15 cellular contexts compared by ENCODE assay signal in genomic region chr16:85900031-85900792, GRCh38. TPM values are rescaled to one million over a fixed set of nuclear protein-coding genes. Genes with fewer than 3 reads are reported as not detected.
DNase-seq lines count a peak whose midpoint lies in the region; ATAC-seq, FAIRE-seq and TF ChIP-seq lines count a peak whose summit lies in the region.
"Had no signal": no experiment of that assay in that cellular context is flagged by ENCODE, and none has a peak within 500 bp of the region (broad histone marks: within the 10 kb centered on the region; RNA-seq: fewer than 3 reads in every experiment).

No MANE protein-coding gene starts in this region.

- peaks cover 78% of the 10 kb centered on the region for H3K79me2 ChIP-seq in DOHH2 (ENCODE audit: control insufficient read depth, low read length)
- peaks cover 72% of the 10 kb centered on the region for H3K79me2 ChIP-seq in GM12878 (ENCODE audit: control insufficient read depth, insufficient read depth, low read length)

- intact Hi-C loops in GM12878 (cut with micrococcal nuclease; ENCODE audit: unreplicated experiment), result no loop called here

- SMC1A ChIA-PET in GM12878 (lab: Charles Lee; ENCODE audit: uncharacterized antibody, unreplicated experiment), result interaction anchor here (0.6 to 14.8 kb wide), 23 partner anchors 8 to 116 kb away, joined by 3 to 289 read pairs (median 5); no protein-coding TSS in a partner anchor

- H3K4me3 ChIP-seq in DOHH2 (ENCODE audit: low read length) (peak overlapping the region; percentile 89), HL-60 (replicated peaks; ENCODE audit: insufficient read depth, low read length) (peak overlapping the region; percentile 61), GM12878 (peak overlapping the region; percentile 99)
- H3K4me3 ChIP-seq: PC-9 had no signal

- peak; percentile 39; the same call in 1 of the 2 replicates for TF ChIP-seq POLR2A in GM12878 (IDR thresholded peaks at IDR 0.05; ENCODE audit: low read depth, low read length)

- no peaks in the 10 kb centered on the region for H3K36me3 Mint-ChIP-seq in neural crest cell (ENCODE audit: low read depth)

- peaks cover 9% of the 10 kb centered on the region for H3K4me1 Mint-ChIP-seq in neural crest cell

- H3K4me3 Mint-ChIP-seq in neural crest cell, result peak overlapping the region; percentile 25

- H3K9me2 ChIP-seq in DOHH2 (replicated peaks; ENCODE audit: control insufficient read depth, low read length), result no peaks in the 10 kb centered on the region

- H3K9me3 ChIP-seq in DOHH2 (ENCODE audit: control insufficient read depth, insufficient read depth, low read length) (no peaks in the 10 kb centered on the region), GM12878 (replicated peaks; ENCODE audit: control insufficient read depth, insufficient read depth, low read length) (no peaks in the 10 kb centered on the region; the same call in 2 of the 3 replicates)
- H3K9me3 ChIP-seq: body of pancreas had no signal

- H3K9me3 Mint-ChIP-seq in neural crest cell, result no peaks in the 10 kb centered on the region

- H2AFZ ChIP-seq in GM12878 (ENCODE audit: control insufficient read depth, low read depth, low read length), result no peak overlapping the region
- H2AFZ ChIP-seq: PC-9 had no signal

- BruUV-seq in GM12878 (replicated peaks; lab: Mats Ljungman, UMichigan), result no TSS peak

- H3K27ac ChIP-seq in DOHH2 (ENCODE audit: low read depth, low read length) (peak overlapping the region; percentile 94), HL-60 (replicated peaks) (no peak overlapping the region), GM12878 (ENCODE audit: control insufficient read depth, insufficient read depth) (peak overlapping the region; percentile 89)
- H3K27ac ChIP-seq: PC-9 had no signal

- CTCF ChIA-PET in GM12878 (lab: Yijun Ruan, JAX), result interaction anchor here (0.6 to 14.0 kb wide), 12 partner anchors 18 to 205 kb away, joined by 3 to 295 read pairs (median 5); no protein-coding TSS in a partner anchor

- H3K36me3 ChIP-seq in DOHH2 (ENCODE audit: control insufficient read depth, low read length) (peaks cover 67% of the 10 kb centered on the region), GM12878 (ENCODE audit: control insufficient read depth in 2 of 2, insufficient read depth in 2 of 2, low read length in 1 of 2) (peaks cover 3 to 19% of the 10 kb centered on the region in 2 experiments)

- TF ChIP-seq EP300 in GM12878 (IDR thresholded peaks at IDR 0.05; ENCODE audit: borderline replicate concordance in 1 of 2, control insufficient read depth in 1 of 2, low read depth in 2 of 2, low read length in 2 of 2), result no peak

- no peak overlapping the region for H3K27ac Mint-ChIP-seq in neural crest cell (ENCODE audit: unreplicated experiment)

- TF ChIP-seq CTCF in DOHH2 (IDR thresholded peaks at IDR 0.05; ENCODE audit: low read depth, low read length, poor library complexity, severe bottlenecking) (no peak), HL-60 (IDR thresholded peaks at IDR 0.05; ENCODE audit: insufficient read depth, low read length) (no peak), GM12878 (IDR thresholded peaks at IDR 0.05 in 2 of 3, conservative IDR thresholded peaks at IDR 0.05 in 1 of 3; ENCODE audit: control insufficient read depth in 2 of 3, extremely low read depth in 1 of 3, insufficient read depth in 1 of 3, low read depth in 3 of 3, low read length in 3 of 3) (no peak), neural crest cell (conservative IDR thresholded peaks at IDR 0.05) (no peak)

- no peaks in the 10 kb centered on the region for H3K27me3 ChIP-seq in DOHH2 (ENCODE audit: control insufficient read depth, low read length)
- no peaks in the 10 kb centered on the region for H3K27me3 ChIP-seq in HL-60 (ENCODE audit: insufficient read depth, poor library complexity, severe bottlenecking)
- no peaks in the 10 kb centered on the region for H3K27me3 ChIP-seq in GM12878 (replicated peaks in 1 of 2; ENCODE audit: control insufficient read depth in 2 of 2, insufficient read depth in 2 of 2, low read length in 1 of 2)

- in situ Hi-C loops in GM12878 (cut with MboI), result loop anchor here (5.0 to 10.0 kb wide), 2 partner anchors 78 to 115 kb away; no protein-coding TSS in a partner anchor

- DNase-seq in HL-60 (ENCODE audit: low read depth in 1 of 2, low spot score in 1 of 2) (no peak), GM12878 (ENCODE audit: low read depth, low spot score) (no peak), neural crest cell (ENCODE audit: low read depth, low spot score) (no peak), DMS79 treated with DMSO at 0.1 percent for 48 hours (lab: John Stamatoyannopoulos, UW) (no peak), NCI-H748 treated with DMSO at 0.1 percent for 48 hours (lab: John Stamatoyannopoulos, UW) (no peak)
- DNase-seq in stimulated activated CD4-positive, alpha-beta T cell treated with anti-CD3 and anti-CD28 coated beads, Interleukin-4, amount 100 ng/mL, for 24 hours, result no peak
- DNase-seq: mammary epithelial cell; NCI-H1092 treated with DMSO at 0.1 percent for 48 hours; PC-9; stimulated activated CD4-positive, alpha-beta T cell treated with anti-CD3 and anti-CD28 coated beads, Interleukin-12 subunit alpha, Interleukin-12 subunit beta, amount 100 ng/mL, for 4 hours; stimulated activated naive CD4-positive, alpha-beta T cell treated with Interleukin-2 at 50 U/mL for 16 hours had no signal

- peak; percentile 35 for FAIRE-seq in GM12878 (lab: Jason Lieb, UNC)

- H3K9ac ChIP-seq in GM12878 (ENCODE audit: control insufficient read depth, insufficient read depth, low read length), result peak overlapping the region; percentile 86

- H3F3A ChIP-seq in DOHH2 (ENCODE audit: control insufficient read depth, insufficient read depth), result peaks cover 62% of the 10 kb centered on the region

- POLR2A ChIA-PET in GM12878 (lab: Charles Lee), result interaction anchor here (0.8 to 2.9 kb wide), 18 partner anchors 9 to 111 kb away, joined by 3 to 19 read pairs (median 5); no protein-coding TSS in a partner anchor

- H4K20me1 ChIP-seq in DOHH2 (ENCODE audit: control insufficient read depth, insufficient read depth, low read depth, low read length) (peaks cover 24% of the 10 kb centered on the region), GM12878 (ENCODE audit: control insufficient read depth, insufficient read depth) (no peaks in the 10 kb centered on the region)

- H3K4me1 ChIP-seq in DOHH2 (ENCODE audit: control insufficient read depth, low read length) (peaks cover 60% of the 10 kb centered on the region), GM12878 (ENCODE audit: control insufficient read depth, insufficient read depth, low read length) (peaks cover 19% of the 10 kb centered on the region)

- TF ChIP-seq RAD21 in GM12878 (IDR thresholded peaks at IDR 0.05; ENCODE audit: insufficient read depth, low read depth, low read length), result no peak

- peaks cover 86% of the 10 kb centered on the region for H3K27me3 Mint-ChIP-seq in neural crest cell (ENCODE audit: low read depth)

- RAD21 ChIA-PET in GM12878 (lab: Charles Lee; ENCODE audit: unreplicated experiment), result interaction anchor here (0.7 to 16.0 kb wide), 10 partner anchors 9 to 171 kb away, joined by 3 to 211 read pairs (median 6); no protein-coding TSS in a partner anchor

- under 1% methylated on average over 17 of the region's 17 CpGs for WGBS in GM12878 (ENCODE audit: insufficient coverage, insufficient replicate concordance, low lambda C conversion rate, missing lambda C conversion rate)

- H3K4me2 ChIP-seq in DOHH2 (ENCODE audit: low read length) (peak overlapping the region; percentile 90), GM12878 (ENCODE audit: control insufficient read depth, insufficient read depth) (peak overlapping the region; percentile 98)
- H3K4me2 ChIP-seq: PC-9 had no signal

- ATAC-seq in GM12878, result peak; percentile 7
- no peak for ATAC-seq in GM18870 (IDR thresholded peaks at IDR 0.05; ENCODE audit: unreplicated experiment)
- ATAC-seq: body of pancreas, HCT116 had no signal

TF ChIP-seq in GM12878, 131 proteins besides CTCF, POLR2A, EP300 and RAD21 (continues in another document):
- TF ChIP-seq MXI1 (IDR thresholded peaks at IDR 0.05; ENCODE audit: low read depth, low read length) (peak; percentile 74; the same call in 1 of the 2 replicates), FOXM1 (IDR thresholded peaks at IDR 0.05; ENCODE audit: low read depth, low read length) (0 out of 2 replicates have a peak, but pooled peaks have one; percentile 0), RUNX3 (IDR thresholded peaks at IDR 0.05; ENCODE audit: low read length) (0 out of 2 replicates have a peak, but pooled peaks have one; percentile 11), KAT2A (conservative IDR thresholded peaks at IDR 0.05; ENCODE audit: control insufficient read depth, low read depth, low read length) (no peak)

RNA-seq across cellular contexts. Expression of gene IRF8, which starts 1.2 kb away (rescaled TPM):
- total RNA-seq in GM12878 (2013; cell fraction: nucleolus; rRNA removed), result 220 and 236 TPM in 2 replicates
- total RNA-seq in GM12878 (2014; rRNA removed) (229 and 237 TPM in 2 replicates), GM12878 (2014; rRNA removed; fragmentation: Illumina TruSeq; extraction: Trizol) (164 and 167 TPM in 2 replicates), GM12878 (2021) (181 and 191 TPM in 2 replicates), neural crest cell (0.19 and 0.25 TPM in 2 replicates)
- 62.7 TPM for polyA plus RNA-seq in GM12878 (2011; ENCODE audit: low read depth)
- polyA plus RNA-seq in GM12878 (2011; rRNA removed) (220 and 328 TPM in 2 replicates), GM12878 (2014; fragmentation: Illumina TruSeq; extraction: Trizol) (181 and 269 TPM in 2 replicates), GM12878 (2014; fragmentation: Nextera tagmentation; extraction: Ambion mirVana) (10 to 100 TPM; 17.1 to 34.5 TPM), GM12878 (2014; rRNA removed) (179 and 194 TPM in 2 replicates), GM12878 (2016; fragmentation: Nextera tagmentation; extraction: Ambion mirVana) (100 to 1,000 TPM; 104 to 121 TPM)
- 175 and 263 TPM in 2 replicates for polyA plus RNA-seq in GM12878 (2011; cell fraction: cytosol; rRNA removed)
- polyA plus RNA-seq in GM12878 (2011; cell fraction: nucleus; rRNA removed), result 312 and 314 TPM in 2 replicates
- 116 and 131 TPM in 2 replicates for polyA plus RNA-seq in GM12878 (2012)
- polyA minus RNA-seq in GM12878 (2011; rRNA and poly(A)+ RNA removed), result 201 and 208 TPM in 2 replicates
- 109 and 123 TPM in 2 replicates for polyA minus RNA-seq in GM12878 (2011; cell fraction: cytosol; rRNA and poly(A)+ RNA removed)
- 155 and 194 TPM in 2 replicates for polyA minus RNA-seq in GM12878 (2011; cell fraction: nucleus; rRNA and poly(A)+ RNA removed)
- total RNA-seq: mammary epithelial cell, PC-9 had no signal
- polyA plus RNA-seq: mammary epithelial cell had no signal

Comparison
In these comparisons a context has a peak if more than half of its experiments do, and no peak if none do; other contexts are left out.
1. RNA of gene IRF8, which starts 1.2 kb away (total RNA-seq): 164 to 237 TPM in GM12878; 0.19 to 0.25 TPM in neural crest cell; every median in the first group is over 100 times any median in the second.
2. Peak in every context shown above with its lines, with median percentiles within 50 percentile points of each other: H3K4me3 ChIP-seq.